10 cellular contexts compared by ENCODE assay signal in genomic region chr4:73989928-73990327, GRCh38. TPM values are rescaled to one million over a fixed set of nuclear protein-coding genes. Genes with fewer than 3 reads are reported as not detected.
"Had no signal": no experiment of that assay in that cellular context is flagged by ENCODE, and none has a peak within 500 bp of the region (broad histone marks: within the 10 kb centered on the region; RNA-seq: fewer than 3 reads in every experiment).

No MANE protein-coding gene starts in this region.

- H3K4me3 Mint-ChIP-seq: GM23338, HFFc6 had no signal

- H2AFZ ChIP-seq: GM23248, GM23338 had no signal

- H3K27ac Mint-ChIP-seq: HFFc6 had no signal

- H3K36me3 ChIP-seq: HAP-1 had no signal

- H3K9me3 ChIP-seq: HAP-1 had no signal

- DNase-seq: GM23248, GOT3, H7, HCEC 1CT, HFFc6 had no signal

- FAIRE-seq: H54 had no signal

- H3K4me3 ChIP-seq: GM23248, GM23338, HAP-1 had no signal

- H3K4me2 ChIP-seq: GM23338 had no signal

- H3K9me3 Mint-ChIP-seq: HFFc6 had no signal

- ATAC-seq: GM23338, HCT116 had no signal

- H3K27ac ChIP-seq: GM23248 had no signal

- H3K9ac ChIP-seq: GM23248 had no signal

RNA-seq across cellular contexts. Expression of gene PPBP, which starts 1.9 kb away (rescaled TPM):
- total RNA-seq: GM23248, H4, H7, HFFc6 had no signal
- polyA plus RNA-seq: GM23248 had no signal

RNA-seq across cellular contexts. Expression of gene PF4, which starts 8.1 kb away (rescaled TPM):
- total RNA-seq: GM23248, GM23338, H4, H7 had no signal
- polyA plus RNA-seq: GM23248 had no signal

RNA-seq across cellular contexts. Expression of gene CXCL5, which starts 8.5 kb away (rescaled TPM):
- total RNA-seq: GM23248, H4 had no signal
- polyA plus RNA-seq: GM23248 had no signal

RNA-seq across cellular contexts. Expression of gene CXCL3, which starts 48.6 kb away (rescaled TPM):
- total RNA-seq: GM23248 had no signal
